In the genomic region with DNA sequence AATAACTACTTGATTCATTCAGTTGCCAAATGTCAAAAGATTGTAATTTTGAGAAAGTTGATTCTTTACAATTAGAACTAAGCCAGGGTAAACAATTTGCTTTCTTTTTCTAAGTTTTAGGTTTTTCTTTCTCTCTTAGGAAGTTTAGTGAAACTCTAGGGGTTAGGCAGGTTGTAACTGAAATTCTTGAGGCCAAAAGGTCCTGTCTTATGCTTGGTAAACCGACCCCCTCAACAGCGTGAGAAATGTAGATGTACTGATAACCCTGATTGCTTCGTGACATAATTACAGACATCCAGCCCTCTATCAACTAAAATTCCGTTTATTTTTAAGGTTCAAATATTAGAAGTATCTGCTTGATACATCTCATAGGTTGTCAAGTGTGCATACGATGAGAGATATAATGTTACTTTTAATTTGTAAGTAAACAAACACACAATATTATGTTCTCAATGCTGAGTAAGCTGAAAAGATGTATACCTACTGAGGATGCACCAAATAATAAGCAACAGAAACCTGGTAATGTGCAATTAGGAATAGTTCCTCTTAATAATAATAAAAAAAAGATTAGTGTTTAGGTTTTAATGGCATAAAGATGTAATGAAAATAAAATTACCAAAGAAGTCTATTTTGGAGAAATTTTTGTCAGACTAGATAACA, we compare ENCODE assay signal across 1 cellular context.
TF ChIP-seq lines count a peak whose summit lies in the region.

No MANE protein-coding gene starts in this region.

TF ChIP-seq in K562, 482 proteins besides CTCF, POLR2A, EP300 and RAD21 (continues in another document):
- TF ChIP-seq, protein P1, sequence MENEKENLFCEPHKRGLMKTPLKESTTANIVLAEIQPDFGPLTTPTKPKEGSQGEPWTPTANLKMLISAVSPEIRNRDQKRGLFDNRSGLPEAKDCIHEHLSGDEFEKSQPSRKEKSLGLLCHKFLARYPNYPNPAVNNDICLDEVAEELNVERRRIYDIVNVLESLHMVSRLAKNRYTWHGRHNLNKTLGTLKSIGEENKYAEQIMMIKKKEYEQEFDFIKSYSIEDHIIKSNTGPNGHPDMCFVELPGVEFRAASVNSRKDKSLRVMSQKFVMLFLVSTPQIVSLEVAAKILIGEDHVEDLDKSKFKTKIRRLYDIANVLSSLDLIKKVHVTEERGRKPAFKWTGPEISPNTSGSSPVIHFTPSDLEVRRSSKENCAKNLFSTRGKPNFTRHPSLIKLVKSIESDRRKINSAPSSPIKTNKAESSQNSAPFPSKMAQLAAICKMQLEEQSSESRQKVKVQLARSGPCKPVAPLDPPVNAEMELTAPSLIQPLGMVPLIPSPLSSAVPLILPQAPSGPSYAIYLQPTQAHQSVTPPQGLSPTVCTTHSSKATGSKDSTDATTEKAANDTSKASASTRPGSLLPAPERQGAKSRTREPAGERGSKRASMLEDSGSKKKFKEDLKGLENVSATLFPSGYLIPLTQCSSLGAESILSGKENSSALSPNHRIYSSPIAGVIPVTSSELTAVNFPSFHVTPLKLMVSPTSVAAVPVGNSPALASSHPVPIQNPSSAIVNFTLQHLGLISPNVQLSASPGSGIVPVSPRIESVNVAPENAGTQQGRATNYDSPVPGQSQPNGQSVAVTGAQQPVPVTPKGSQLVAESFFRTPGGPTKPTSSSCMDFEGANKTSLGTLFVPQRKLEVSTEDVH (IDR thresholded peaks at IDR 0.05; ENCODE audit: low read depth, partially characterized antibody): no peak
- TF ChIP-seq MAFK (IDR thresholded peaks at IDR 0.05; ENCODE audit: low read length) (0 out of 2 replicates have a peak, but pooled peaks have one; percentile 15), ZNF316 (IDR thresholded peaks at IDR 0.05) (peak; percentile 81), TAF7 (tag; IDR thresholded peaks at IDR 0.05) (no peak), NR1H2 (CRISPR knock-in tag; IDR thresholded peaks at IDR 0.05) (no peak), KLF13 (tag; IDR thresholded peaks at IDR 0.05; ENCODE audit: borderline replicate concordance, low read depth) (no peak), ARID2 (IDR thresholded peaks at IDR 0.05) (no peak), WHSC1 (IDR thresholded peaks at IDR 0.05; ENCODE audit: low read length) (no peak), CHD2 (IDR thresholded peaks at IDR 0.05; ENCODE audit: low read depth, low read length) (no peak), TRIM24 (IDR thresholded peaks at IDR 0.05) (no peak), BRD9 (IDR thresholded peaks at IDR 0.05; ENCODE audit: low read depth, partially characterized antibody) (no peak), SUPT5H (IDR thresholded peaks at IDR 0.05) (no peak), KDM5B (IDR thresholded peaks at IDR 0.05; ENCODE audit: insufficient replicate concordance, low read depth, low read length) (no peak), MTA1 (IDR thresholded peaks at IDR 0.05; ENCODE audit: borderline replicate concordance) (no peak), MAFG (tag; conservative IDR thresholded peaks at IDR 0.05) (peak; percentile 42; the same call in 1 of the 2 replicates), C11orf30 (IDR thresholded peaks at IDR 0.05; ENCODE audit: low read depth) (peak; percentile 73), ZNF3 (CRISPR knock-in tag; IDR thresholded peaks at IDR 0.05) (no peak), DMBX1 (CRISPR knock-in tag; IDR thresholded peaks at IDR 0.05; ENCODE audit: borderline replicate concordance) (no peak), HIVEP1 (CRISPR knock-in tag; IDR thresholded peaks at IDR 0.05) (no peak), KAT7 (CRISPR knock-in tag; IDR thresholded peaks at IDR 0.05; ENCODE audit: borderline replicate concordance) (no peak), HOXB6 (CRISPR knock-in tag; IDR thresholded peaks at IDR 0.05; ENCODE audit: borderline replicate concordance) (no peak), ZNF699 (CRISPR knock-in tag; IDR thresholded peaks at IDR 0.05; ENCODE audit: insufficient replicate concordance) (no peak), HMG20A (CRISPR knock-in tag; conservative IDR thresholded peaks at IDR 0.05) (no peak)
- TF ChIP-seq, protein P2, sequence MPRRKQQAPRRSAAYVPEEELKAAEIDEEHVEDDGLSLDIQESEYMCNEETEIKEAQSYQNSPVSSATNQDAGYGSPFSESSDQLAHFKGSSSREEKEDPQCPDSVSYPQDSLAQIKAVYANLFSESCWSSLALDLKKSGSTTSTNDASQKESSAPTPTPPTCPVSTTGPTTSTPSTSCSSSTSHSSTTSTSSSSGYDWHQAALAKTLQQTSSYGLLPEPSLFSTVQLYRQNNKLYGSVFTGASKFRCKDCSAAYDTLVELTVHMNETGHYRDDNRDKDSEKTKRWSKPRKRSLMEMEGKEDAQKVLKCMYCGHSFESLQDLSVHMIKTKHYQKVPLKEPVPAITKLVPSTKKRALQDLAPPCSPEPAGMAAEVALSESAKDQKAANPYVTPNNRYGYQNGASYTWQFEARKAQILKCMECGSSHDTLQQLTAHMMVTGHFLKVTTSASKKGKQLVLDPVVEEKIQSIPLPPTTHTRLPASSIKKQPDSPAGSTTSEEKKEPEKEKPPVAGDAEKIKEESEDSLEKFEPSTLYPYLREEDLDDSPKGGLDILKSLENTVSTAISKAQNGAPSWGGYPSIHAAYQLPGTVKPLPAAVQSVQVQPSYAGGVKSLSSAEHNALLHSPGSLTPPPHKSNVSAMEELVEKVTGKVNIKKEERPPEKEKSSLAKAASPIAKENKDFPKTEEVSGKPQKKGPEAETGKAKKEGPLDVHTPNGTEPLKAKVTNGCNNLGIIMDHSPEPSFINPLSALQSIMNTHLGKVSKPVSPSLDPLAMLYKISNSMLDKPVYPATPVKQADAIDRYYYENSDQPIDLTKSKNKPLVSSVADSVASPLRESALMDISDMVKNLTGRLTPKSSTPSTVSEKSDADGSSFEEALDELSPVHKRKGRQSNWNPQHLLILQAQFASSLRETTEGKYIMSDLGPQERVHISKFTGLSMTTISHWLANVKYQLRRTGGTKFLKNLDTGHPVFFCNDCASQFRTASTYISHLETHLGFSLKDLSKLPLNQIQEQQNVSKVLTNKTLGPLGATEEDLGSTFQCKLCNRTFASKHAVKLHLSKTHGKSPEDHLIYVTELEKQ (CRISPR knock-in tag; IDR thresholded peaks at IDR 0.05): no peak
- TF ChIP-seq, protein P3, sequence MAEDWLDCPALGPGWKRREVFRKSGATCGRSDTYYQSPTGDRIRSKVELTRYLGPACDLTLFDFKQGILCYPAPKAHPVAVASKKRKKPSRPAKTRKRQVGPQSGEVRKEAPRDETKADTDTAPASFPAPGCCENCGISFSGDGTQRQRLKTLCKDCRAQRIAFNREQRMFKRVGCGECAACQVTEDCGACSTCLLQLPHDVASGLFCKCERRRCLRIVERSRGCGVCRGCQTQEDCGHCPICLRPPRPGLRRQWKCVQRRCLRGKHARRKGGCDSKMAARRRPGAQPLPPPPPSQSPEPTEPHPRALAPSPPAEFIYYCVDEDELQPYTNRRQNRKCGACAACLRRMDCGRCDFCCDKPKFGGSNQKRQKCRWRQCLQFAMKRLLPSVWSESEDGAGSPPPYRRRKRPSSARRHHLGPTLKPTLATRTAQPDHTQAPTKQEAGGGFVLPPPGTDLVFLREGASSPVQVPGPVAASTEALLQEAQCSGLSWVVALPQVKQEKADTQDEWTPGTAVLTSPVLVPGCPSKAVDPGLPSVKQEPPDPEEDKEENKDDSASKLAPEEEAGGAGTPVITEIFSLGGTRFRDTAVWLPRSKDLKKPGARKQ (CRISPR knock-in tag; IDR thresholded peaks at IDR 0.05): no peak
- TF ChIP-seq, protein P4, sequence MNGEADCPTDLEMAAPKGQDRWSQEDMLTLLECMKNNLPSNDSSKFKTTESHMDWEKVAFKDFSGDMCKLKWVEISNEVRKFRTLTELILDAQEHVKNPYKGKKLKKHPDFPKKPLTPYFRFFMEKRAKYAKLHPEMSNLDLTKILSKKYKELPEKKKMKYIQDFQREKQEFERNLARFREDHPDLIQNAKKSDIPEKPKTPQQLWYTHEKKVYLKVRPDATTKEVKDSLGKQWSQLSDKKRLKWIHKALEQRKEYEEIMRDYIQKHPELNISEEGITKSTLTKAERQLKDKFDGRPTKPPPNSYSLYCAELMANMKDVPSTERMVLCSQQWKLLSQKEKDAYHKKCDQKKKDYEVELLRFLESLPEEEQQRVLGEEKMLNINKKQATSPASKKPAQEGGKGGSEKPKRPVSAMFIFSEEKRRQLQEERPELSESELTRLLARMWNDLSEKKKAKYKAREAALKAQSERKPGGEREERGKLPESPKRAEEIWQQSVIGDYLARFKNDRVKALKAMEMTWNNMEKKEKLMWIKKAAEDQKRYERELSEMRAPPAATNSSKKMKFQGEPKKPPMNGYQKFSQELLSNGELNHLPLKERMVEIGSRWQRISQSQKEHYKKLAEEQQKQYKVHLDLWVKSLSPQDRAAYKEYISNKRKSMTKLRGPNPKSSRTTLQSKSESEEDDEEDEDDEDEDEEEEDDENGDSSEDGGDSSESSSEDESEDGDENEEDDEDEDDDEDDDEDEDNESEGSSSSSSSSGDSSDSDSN (IDR thresholded peaks at IDR 0.05; ENCODE audit: borderline replicate concordance in 1 of 2, low read depth in 2 of 2, low read length in 2 of 2): no peak
- TF ChIP-seq, protein P5, sequence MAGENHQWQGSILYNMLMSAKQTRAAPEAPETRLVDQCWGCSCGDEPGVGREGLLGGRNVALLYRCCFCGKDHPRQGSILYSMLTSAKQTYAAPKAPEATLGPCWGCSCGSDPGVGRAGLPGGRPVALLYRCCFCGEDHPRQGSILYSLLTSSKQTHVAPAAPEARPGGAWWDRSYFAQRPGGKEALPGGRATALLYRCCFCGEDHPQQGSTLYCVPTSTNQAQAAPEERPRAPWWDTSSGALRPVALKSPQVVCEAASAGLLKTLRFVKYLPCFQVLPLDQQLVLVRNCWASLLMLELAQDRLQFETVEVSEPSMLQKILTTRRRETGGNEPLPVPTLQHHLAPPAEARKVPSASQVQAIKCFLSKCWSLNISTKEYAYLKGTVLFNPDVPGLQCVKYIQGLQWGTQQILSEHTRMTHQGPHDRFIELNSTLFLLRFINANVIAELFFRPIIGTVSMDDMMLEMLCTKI (IDR thresholded peaks at IDR 0.05; ENCODE audit: partially characterized antibody): no peak
- TF ChIP-seq, protein P6, sequence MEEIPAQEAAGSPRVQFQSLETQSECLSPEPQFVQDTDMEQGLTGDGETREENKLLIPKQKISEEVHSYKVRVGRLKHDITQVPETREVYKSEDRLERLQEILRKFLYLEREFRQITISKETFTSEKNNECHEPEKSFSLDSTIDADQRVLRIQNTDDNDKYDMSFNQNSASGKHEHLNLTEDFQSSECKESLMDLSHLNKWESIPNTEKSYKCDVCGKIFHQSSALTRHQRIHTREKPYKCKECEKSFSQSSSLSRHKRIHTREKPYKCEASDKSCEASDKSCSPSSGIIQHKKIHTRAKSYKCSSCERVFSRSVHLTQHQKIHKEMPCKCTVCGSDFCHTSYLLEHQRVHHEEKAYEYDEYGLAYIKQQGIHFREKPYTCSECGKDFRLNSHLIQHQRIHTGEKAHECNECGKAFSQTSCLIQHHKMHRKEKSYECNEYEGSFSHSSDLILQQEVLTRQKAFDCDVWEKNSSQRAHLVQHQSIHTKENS (CRISPR knock-in tag; IDR thresholded peaks at IDR 0.05): no peak
- TF ChIP-seq, protein P7, sequence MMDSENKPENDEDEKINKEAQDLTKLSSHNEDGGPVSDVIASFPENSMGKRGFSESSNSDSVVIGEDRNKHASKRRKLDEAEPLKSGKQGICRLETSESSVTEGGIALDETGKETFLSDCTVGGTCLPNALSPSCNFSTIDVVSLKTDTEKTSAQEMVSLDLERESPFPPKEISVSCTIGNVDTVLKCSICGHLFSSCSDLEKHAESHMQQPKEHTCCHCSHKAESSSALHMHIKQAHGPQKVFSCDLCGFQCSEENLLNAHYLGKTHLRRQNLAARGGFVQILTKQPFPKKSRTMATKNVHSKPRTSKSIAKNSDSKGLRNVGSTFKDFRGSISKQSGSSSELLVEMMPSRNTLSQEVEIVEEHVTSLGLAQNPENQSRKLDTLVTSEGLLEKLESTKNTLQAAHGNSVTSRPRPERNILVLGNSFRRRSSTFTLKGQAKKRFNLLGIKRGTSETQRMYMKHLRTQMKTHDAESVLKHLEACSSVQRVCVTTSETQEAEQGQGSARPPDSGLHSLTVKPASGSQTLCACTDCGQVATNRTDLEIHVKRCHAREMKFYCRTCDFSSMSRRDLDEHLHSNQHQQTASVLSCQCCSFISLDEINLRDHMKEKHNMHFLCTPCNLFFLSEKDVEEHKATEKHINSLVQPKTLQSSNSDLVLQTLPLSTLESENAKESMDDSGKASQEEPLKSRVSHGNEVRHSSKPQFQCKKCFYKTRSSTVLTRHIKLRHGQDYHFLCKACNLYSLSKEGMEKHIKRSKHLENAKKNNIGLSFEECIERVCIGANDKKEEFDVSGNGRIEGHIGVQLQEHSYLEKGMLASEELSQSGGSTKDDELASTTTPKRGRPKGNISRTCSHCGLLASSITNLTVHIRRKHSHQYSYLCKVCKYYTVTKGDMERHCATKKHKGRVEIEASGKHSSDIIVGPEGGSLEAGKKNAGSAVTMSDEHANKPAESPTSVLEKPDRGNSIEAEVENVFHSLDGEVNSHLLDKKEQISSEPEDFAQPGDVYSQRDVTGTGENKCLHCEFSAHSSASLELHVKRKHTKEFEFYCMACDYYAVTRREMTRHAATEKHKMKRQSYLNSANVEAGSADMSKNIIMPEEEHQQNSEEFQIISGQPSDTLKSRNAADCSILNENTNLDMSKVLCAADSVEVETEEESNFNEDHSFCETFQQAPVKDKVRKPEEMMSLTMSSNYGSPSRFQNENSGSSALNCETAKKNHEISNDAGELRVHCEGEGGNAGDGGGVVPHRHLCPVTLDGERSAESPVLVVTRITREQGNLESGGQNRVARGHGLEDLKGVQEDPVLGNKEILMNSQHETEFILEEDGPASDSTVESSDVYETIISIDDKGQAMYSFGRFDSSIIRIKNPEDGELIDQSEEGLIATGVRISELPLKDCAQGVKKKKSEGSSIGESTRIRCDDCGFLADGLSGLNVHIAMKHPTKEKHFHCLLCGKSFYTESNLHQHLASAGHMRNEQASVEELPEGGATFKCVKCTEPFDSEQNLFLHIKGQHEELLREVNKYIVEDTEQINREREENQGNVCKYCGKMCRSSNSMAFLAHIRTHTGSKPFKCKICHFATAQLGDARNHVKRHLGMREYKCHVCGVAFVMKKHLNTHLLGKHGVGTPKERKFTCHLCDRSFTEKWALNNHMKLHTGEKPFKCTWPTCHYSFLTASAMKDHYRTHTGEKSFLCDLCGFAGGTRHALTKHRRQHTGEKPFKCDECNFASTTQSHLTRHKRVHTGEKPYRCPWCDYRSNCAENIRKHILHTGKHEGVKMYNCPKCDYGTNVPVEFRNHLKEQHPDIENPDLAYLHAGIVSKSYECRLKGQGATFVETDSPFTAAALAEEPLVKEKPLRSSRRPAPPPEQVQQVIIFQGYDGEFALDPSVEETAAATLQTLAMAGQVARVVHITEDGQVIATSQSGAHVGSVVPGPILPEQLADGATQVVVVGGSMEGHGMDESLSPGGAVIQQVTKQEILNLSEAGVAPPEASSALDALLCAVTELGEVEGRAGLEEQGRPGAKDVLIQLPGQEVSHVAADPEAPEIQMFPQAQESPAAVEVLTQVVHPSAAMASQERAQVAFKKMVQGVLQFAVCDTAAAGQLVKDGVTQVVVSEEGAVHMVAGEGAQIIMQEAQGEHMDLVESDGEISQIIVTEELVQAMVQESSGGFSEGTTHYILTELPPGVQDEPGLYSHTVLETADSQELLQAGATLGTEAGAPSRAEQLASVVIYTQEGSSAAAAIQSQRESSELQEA (IDR thresholded peaks at IDR 0.05; ENCODE audit: low read depth): no peak
- TF ChIP-seq, protein P8, sequence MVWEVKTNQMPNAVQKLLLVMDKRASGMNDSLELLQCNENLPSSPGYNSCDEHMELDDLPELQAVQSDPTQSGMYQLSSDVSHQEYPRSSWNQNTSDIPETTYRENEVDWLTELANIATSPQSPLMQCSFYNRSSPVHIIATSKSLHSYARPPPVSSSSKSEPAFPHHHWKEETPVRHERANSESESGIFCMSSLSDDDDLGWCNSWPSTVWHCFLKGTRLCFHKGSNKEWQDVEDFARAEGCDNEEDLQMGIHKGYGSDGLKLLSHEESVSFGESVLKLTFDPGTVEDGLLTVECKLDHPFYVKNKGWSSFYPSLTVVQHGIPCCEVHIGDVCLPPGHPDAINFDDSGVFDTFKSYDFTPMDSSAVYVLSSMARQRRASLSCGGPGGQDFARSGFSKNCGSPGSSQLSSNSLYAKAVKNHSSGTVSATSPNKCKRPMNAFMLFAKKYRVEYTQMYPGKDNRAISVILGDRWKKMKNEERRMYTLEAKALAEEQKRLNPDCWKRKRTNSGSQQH (CRISPR knock-in tag; IDR thresholded peaks at IDR 0.05): no peak
